ENCODE assay signal across 26 cellular contexts in genomic region chr7:4277936-4278335, GRCh38.
"Had no signal": no experiment of that assay in that cellular context is flagged by ENCODE, and none has a peak within 500 bp of the region (broad histone marks: within the 10 kb centered on the region; RNA-seq: fewer than 3 reads in every experiment).

No MANE protein-coding gene starts in this region.

- H3K4me3 ChIP-seq: colonic mucosa, gastrocnemius medialis, lung, testis, tibial artery, upper lobe of left lung had no signal

- H3K4me3 Mint-ChIP-seq: dendritic cell treated with granulocyte-macrophage colony-stimulating factor and Interleukin-4, amounts not matched to agents 40 ng/mL and 50 ng/mL, for 4 days; endodermal cell; memory B cell; mesothelial cell of epicardium; natural killer cell; stimulated activated effector memory CD8-positive, alpha-beta T cell treated with anti-CD3 and anti-CD28 coated beads, Interleukin-12 subunit alpha, Interleukin-12 subunit beta, amount 100 ng/mL, for 72 hours had no signal

- H3K27ac Mint-ChIP-seq: dendritic cell treated with granulocyte-macrophage colony-stimulating factor and Interleukin-4, amounts not matched to agents 40 ng/mL and 50 ng/mL, for 4 days; endodermal cell; memory B cell; mesothelial cell of epicardium; natural killer cell; progenitor cell of endocrine pancreas; stimulated activated effector memory CD8-positive, alpha-beta T cell treated with anti-CD3 and anti-CD28 coated beads, Interleukin-12 subunit alpha, Interleukin-12 subunit beta, amount 100 ng/mL, for 72 hours had no signal

- H3K9me3 ChIP-seq: colonic mucosa, gastrocnemius medialis, neutrophil, testis had no signal

- FAIRE-seq: keratinocyte had no signal

- H3K4me1 ChIP-seq: colonic mucosa, gastrocnemius medialis, parathyroid adenoma, testis, tibial artery, upper lobe of left lung had no signal

- ATAC-seq: esophagus mucosa; gastrocnemius medialis; left lobe of liver; natural killer cell; sciatic nerve; stimulated activated effector memory CD8-positive, alpha-beta T cell treated with anti-CD3 and anti-CD28 coated beads, Interleukin-12 subunit alpha, Interleukin-12 subunit beta, amount 100 ng/mL, for 72 hours; stimulated activated naive CD8-positive, alpha-beta T cell treated with anti-CD3 and anti-CD28 coated beads, Interleukin-15, Interleukin-2, amounts not matched to agents 100 U/mL and 50 U/mL, for 24 hours had no signal

- H3K4me1 Mint-ChIP-seq: endodermal cell; memory B cell; mesothelial cell of epicardium; natural killer cell; stimulated activated effector memory CD8-positive, alpha-beta T cell treated with anti-CD3 and anti-CD28 coated beads, Interleukin-12 subunit alpha, Interleukin-12 subunit beta, amount 100 ng/mL, for 72 hours had no signal

- H3K9ac ChIP-seq: parathyroid adenoma had no signal

- H3K27me3 Mint-ChIP-seq: dendritic cell treated with granulocyte-macrophage colony-stimulating factor and Interleukin-4, amounts not matched to agents 40 ng/mL and 50 ng/mL, for 4 days; progenitor cell of endocrine pancreas had no signal

- H3K27me3 ChIP-seq: colonic mucosa, gastrocnemius medialis, neutrophil, testis, tibial artery, upper lobe of left lung had no signal

- H2AFZ ChIP-seq: parathyroid adenoma had no signal

- H3K27ac ChIP-seq: colonic mucosa, epithelial cell of prostate, gastrocnemius medialis, neutrophil, parathyroid adenoma, testis, tibial artery, upper lobe of left lung had no signal

- DNase-seq: colonic mucosa; effector CD8-positive, alpha-beta T cell; endodermal cell; foreskin fibroblast; gastrocnemius medialis; natural killer cell; stimulated activated CD4-positive, alpha-beta T cell treated with anti-CD3 and anti-CD28 coated beads, Interleukin-2, amount 100 ng/mL, for 24 hours; stimulated activated CD4-positive, alpha-beta T cell treated with anti-CD3 and anti-CD28 coated beads, Interleukin-4, amount 100 ng/mL, for 24 hours; stimulated activated naive CD8-positive, alpha-beta T cell treated with anti-CD3 and anti-CD28 coated beads, Interleukin-15, Interleukin-2, amounts not matched to agents 100 U/mL and 50 U/mL, for 24 hours; substantia nigra; testis; tibial artery; upper lobe of left lung had no signal

- H3K79me2 ChIP-seq: parathyroid adenoma had no signal

- H3K36me3 ChIP-seq: colonic mucosa, gastrocnemius medialis, neutrophil, tibial artery, upper lobe of left lung had no signal

- H3K36me3 Mint-ChIP-seq: stimulated activated effector memory CD8-positive, alpha-beta T cell treated with anti-CD3 and anti-CD28 coated beads, Interleukin-12 subunit alpha, Interleukin-12 subunit beta, amount 100 ng/mL, for 72 hours had no signal
